Comparison of ENCODE assay signal across 11 cellular contexts in genomic region chr17:9241774-9242496, GRCh38.
DNase-seq lines count a peak whose midpoint lies in the region; ATAC-seq and TF ChIP-seq lines count a peak whose summit lies in the region.
"Had no signal": no experiment of that assay in that cellular context is flagged by ENCODE, and none has a peak within 500 bp of the region (broad histone marks: within the 10 kb centered on the region; RNA-seq: fewer than 3 reads in every experiment).

No MANE protein-coding gene starts in this region.

- H3K79me2 ChIP-seq in neural progenitor cell (ENCODE audit: low read depth): no peaks in the 10 kb centered on the region

- H3K9ac ChIP-seq in neural progenitor cell: no peak overlapping the region

- 33 to 50% methylated on average over 2 of the region's 16 CpGs for WGBS in esophagus squamous epithelium, 2 donors
- 50 to 54% methylated on average over 15 to 16 of the region's 16 CpGs for WGBS in aorta, 2 donors

- TF ChIP-seq CTCF in esophagus squamous epithelium (IDR thresholded peaks at IDR 0.05): no peak
- no peak for TF ChIP-seq CTCF in neural progenitor cell (IDR thresholded peaks at IDR 0.05)

- H3K4me3 ChIP-seq in esophagus squamous epithelium: no peak overlapping the region
- no peak overlapping the region for H3K4me3 ChIP-seq in neural progenitor cell
- H3K4me3 ChIP-seq in aorta (ENCODE audit: low read length in 2 of 2): no peak overlapping the region

- TF ChIP-seq POLR2A in esophagus squamous epithelium (IDR thresholded peaks at IDR 0.05): no peak

- no peak overlapping the region for H3K4me2 ChIP-seq in neural progenitor cell

- peaks cover 4% of the 10 kb centered on the region for H3F3A ChIP-seq in neural progenitor cell (ENCODE audit: low read depth)

- peaks cover 53% of the 10 kb centered on the region for H4K20me1 ChIP-seq in neural progenitor cell (ENCODE audit: low read depth)

- no peak overlapping the region for H3K27ac Mint-ChIP-seq in neural progenitor cell

- H3K9me3 ChIP-seq in esophagus squamous epithelium: no peaks in the 10 kb centered on the region
- H3K9me3 ChIP-seq in neural progenitor cell (ENCODE audit: low read depth): no peaks in the 10 kb centered on the region
- H3K9me3 ChIP-seq in aorta (ENCODE audit: control insufficient read depth, low read length): no peaks in the 10 kb centered on the region

- H3K4me3 Mint-ChIP-seq in neural progenitor cell: peak overlapping the region; percentile 46

- peaks cover 25 to 82% (median 55%) of the 10 kb centered on the region in 3 donors for H3K4me1 ChIP-seq in esophagus squamous epithelium
- peaks cover 8% of the 10 kb centered on the region for H3K4me1 ChIP-seq in neural progenitor cell
- peaks cover 0 to 4% of the 10 kb centered on the region in 2 donors for H3K4me1 ChIP-seq in aorta (ENCODE audit: control insufficient read depth in 1 of 2, insufficient read depth in 2 of 2, low read length in 2 of 2)

- peaks cover 13% of the 10 kb centered on the region for H3K27me3 Mint-ChIP-seq in neural progenitor cell (ENCODE audit: insufficient read depth, low read depth)

- H3K27me3 ChIP-seq in esophagus squamous epithelium: no peaks in the 10 kb centered on the region
- peaks cover 45% of the 10 kb centered on the region for H3K27me3 ChIP-seq in neural progenitor cell
- H3K27me3 ChIP-seq in aorta (ENCODE audit: control insufficient read depth in 1 of 2, insufficient read depth in 2 of 2, low read length in 1 of 2): no peaks in the 10 kb centered on the region

- H3K4me1 Mint-ChIP-seq in neural progenitor cell: peaks cover 38% of the 10 kb centered on the region

- peaks cover 0 to 24% (median 0%) of the 10 kb centered on the region in 3 donors for H3K36me3 ChIP-seq in esophagus squamous epithelium
- H3K36me3 ChIP-seq in neural progenitor cell: no peaks in the 10 kb centered on the region
- no peaks in the 10 kb centered on the region for H3K36me3 ChIP-seq in aorta (ENCODE audit: control insufficient read depth in 1 of 2, insufficient read depth in 2 of 2, low read length in 1 of 2)

- no peak overlapping the region for H2AFZ ChIP-seq in neural progenitor cell (replicated peaks)

- H3K27ac ChIP-seq in esophagus squamous epithelium (peak overlapping the region; percentile 82 to 98 (median 94)), neural progenitor cell (no peak overlapping the region), aorta (ENCODE audit: low read depth in 1 of 2, low read length in 2 of 2) (peak overlapping the region; percentile 95 to 97)

- intact Hi-C loops in Right ventricle myocardium superior (cut with DNase I): no loop called here
- intact Hi-C loops in cardiac septum (cut with DNase I): loop anchor here (2.0 to 5.0 kb wide), 2 partner anchors 129 to 220 kb away; partner anchors contain the start of gene NTN1
- intact Hi-C loops in esophagus squamous epithelium (cut with DNase I): loop anchor here (10.0 kb wide), 1 partner anchor 217 kb away; the partner anchor contains the start of gene NTN1
- intact Hi-C loops in aorta (cut with DNase I): loop anchor here in 1 of 2 donors (5.0 kb wide), 1 partner anchor 80 kb away; no protein-coding TSS in a partner anchor

- DNase-seq in Right ventricle myocardium superior (no peak), cardiac septum (ENCODE audit: low spot score) (no peak), esophagus squamous epithelium (lab: John Stamatoyannopoulos, UW) (no peak), neural progenitor cell (ENCODE audit: low spot score) (no peak), aorta (peak; percentile 50 to 71), NCI-H526 (lab: John Stamatoyannopoulos, UW) (no peak), cerebellum (ENCODE audit: low spot score) (no peak), midbrain (lab: John Stamatoyannopoulos, UW) (no peak)
- DNase-seq: islet precursor cell, Kasumi-1, NCI-H1930 had no signal

- H3K9me3 Mint-ChIP-seq in neural progenitor cell: no peaks in the 10 kb centered on the region

- ATAC-seq in Right ventricle myocardium superior (ENCODE audit: poor library complexity) (peak; percentile 11), aorta (ENCODE audit: low FRiP score) (no peak)

- H3K36me3 Mint-ChIP-seq in neural progenitor cell: no peaks in the 10 kb centered on the region

Comparison
In these comparisons a context has a peak if more than half of its experiments do, and no peak if none do; other contexts are left out.
1. DNase-seq: peak in aorta (2 of 2); none in Right ventricle myocardium superior (single experiment), cardiac septum (single experiment), esophagus squamous epithelium (single experiment), neural progenitor cell (single experiment), NCI-H526 (0 of 2), cerebellum (single experiment) and midbrain (single experiment).